Comparison of ENCODE assay signal across 8 cellular contexts in genomic region chr17:49997773-49998703, GRCh38. TPM values are rescaled to one million over a fixed set of nuclear protein-coding genes. Genes with fewer than 3 reads are reported as not detected.
DNase-seq lines count a peak whose midpoint lies in the region; ATAC-seq, FAIRE-seq and TF ChIP-seq lines count a peak whose summit lies in the region.

No MANE protein-coding gene starts in this region.

- CTCF ChIA-PET in HepG2 (lab: Yijun Ruan, JAX; ENCODE audit: low intra/inter-chr PET ratio, low total read pairs): interaction anchor here (0.7 to 7.9 kb wide), 8 partner anchors 45 to 429 kb away, joined by 4 to 284 read pairs (median 18); no protein-coding TSS in a partner anchor

- H3K27ac ChIP-seq in HepG2 (ENCODE audit: extremely low read length, insufficient read depth, low read length): no peak overlapping the region

- H3K9me3 ChIP-seq in HepG2 (ENCODE audit: low read length): no peaks in the 10 kb centered on the region

- POLR2A ChIA-PET in HepG2 (lab: Yijun Ruan, JAX): interaction anchor here (0.8 to 2.3 kb wide), 4 partner anchors 99 to 138 kb away, joined by 4 to 7 read pairs (median 6); no protein-coding TSS in a partner anchor

- in situ Hi-C loops in G401 (cut with HindIII; ENCODE audit: low sequenced_read_pairs) (loop anchor here (5.0 kb wide), 1 partner anchor 96 kb away; no protein-coding TSS in a partner anchor), HepG2 (cut with HindIII; ENCODE audit: extremely low pct_ligation_motif_present, low pct_unique_long_range_greater_than_20kb) (loop anchor here (5.0 kb wide), 4 partner anchors 101 to 431 kb away; partner anchors contain the start of gene SLC35B1)

- peaks cover 63% of the 10 kb centered on the region for H3K27me3 Mint-ChIP-seq in chondrocyte (ENCODE audit: low read depth)

- DNase-seq in G401 (ENCODE audit: low spot score): peak; percentile 90
- DNase-seq in NCI-H460 (ENCODE audit: extremely low read depth, low read depth): peak; percentile 92
- DNase-seq in activated CD4-positive, alpha-beta T cell treated with anti-CD3 and anti-CD28 coated beads for 24 hours (ENCODE audit: low read depth in 2 of 2): peak; percentile 78 to 80
- no peak for DNase-seq in chondrocyte (ENCODE audit: low spot score)
- DNase-seq in HepG2 (ENCODE audit: low spot score): peak; percentile 92
- DNase-seq in stimulated activated CD4-positive, alpha-beta T cell treated with anti-CD3 and anti-CD28 coated beads, Interleukin-4, amount 100 ng/mL, for 1 hour: peak; percentile 74

- peak overlapping the region; percentile 72 for H2AFZ ChIP-seq in HepG2 (ENCODE audit: low read length)

- H3K27me3 ChIP-seq in HepG2 (ENCODE audit: control insufficient read depth in 1 of 2, insufficient read depth in 2 of 2, low read length in 2 of 2): peaks cover 15 to 67% of the 10 kb centered on the region in 2 experiments

- 32% methylated on average over 17 of the region's 20 CpGs for WGBS in HepG2 (ENCODE audit: low lambda C conversion rate)

- peak; percentile 67 for ATAC-seq in HG03342 (IDR thresholded peaks at IDR 0.05; ENCODE audit: unreplicated experiment)
- ATAC-seq in HepG2: peak; percentile 88
- no peak for ATAC-seq in GM18861 (IDR thresholded peaks at IDR 0.05; ENCODE audit: unreplicated experiment)

- peak; percentile 97 for TF ChIP-seq CTCF in chondrocyte (IDR thresholded peaks at IDR 0.05)
- peak; percentile 98 for TF ChIP-seq CTCF in HepG2 (CRISPR knock-in tag; IDR thresholded peaks at IDR 0.05)

- FAIRE-seq in HepG2 (lab: Jason Lieb, UNC): peak; percentile 87

- TF ChIP-seq EP300 in HepG2 (IDR thresholded peaks at IDR 0.05; ENCODE audit: low read depth in 2 of 2, low read length in 2 of 2): no peak
- no peak for TF ChIP-seq EP300 in HepG2 (CRISPR knock-in tag; IDR thresholded peaks at IDR 0.05; ENCODE audit: borderline replicate concordance)

- H3K79me2 ChIP-seq in HepG2 (ENCODE audit: insufficient read depth, low read length): no peaks in the 10 kb centered on the region

- H3K27ac Mint-ChIP-seq in chondrocyte (ENCODE audit: unreplicated experiment): no peak overlapping the region

- TF ChIP-seq POLR2A in HepG2 (IDR thresholded peaks at IDR 0.05; ENCODE audit: insufficient read depth in 1 of 2, low read depth in 2 of 2, low read length in 2 of 2): no peak

- H3K4me1 ChIP-seq in HepG2 (ENCODE audit: insufficient read depth, low read length): peaks cover 45% of the 10 kb centered on the region

- no peaks in the 10 kb centered on the region for H3K36me3 ChIP-seq in HepG2 (replicated peaks in 1 of 2; ENCODE audit: control insufficient read depth in 1 of 2, insufficient read depth in 2 of 2, low read length in 2 of 2)

- H3K4me3 ChIP-seq in HepG2 (replicated peaks in 1 of 3; ENCODE audit: insufficient read depth in 1 of 3, low read depth in 2 of 3, low read length in 3 of 3): peak overlapping the region in 1 of 3 experiments; percentile 38; a peak in 1 of 6 replicates

- no peaks in the 10 kb centered on the region for H4K20me1 ChIP-seq in HepG2 (ENCODE audit: insufficient read depth, low read length)

- intact Hi-C loops in HepG2 (cut with micrococcal nuclease; ENCODE audit: unreplicated experiment): loop anchor here (1.0 to 5.0 kb wide), 5 partner anchors 46 to 431 kb away; partner anchors contain the start of gene SLC35B1

- no peak overlapping the region for H3K4me3 Mint-ChIP-seq in chondrocyte (ENCODE audit: unreplicated experiment)

- peak overlapping the region; percentile 78 for H3K4me2 ChIP-seq in HepG2 (ENCODE audit: low read depth, low read length)

- peaks cover 27% of the 10 kb centered on the region for H3K4me1 Mint-ChIP-seq in chondrocyte (ENCODE audit: low read depth)

- H3K36me3 Mint-ChIP-seq in chondrocyte (ENCODE audit: low read depth): peaks cover 2% of the 10 kb centered on the region

- peak overlapping the region; percentile 26; the same call in 1 of the 2 replicates for H3K9ac ChIP-seq in HepG2 (ENCODE audit: insufficient read depth, low read depth, low read length)

- TF ChIP-seq RAD21 in HepG2 (CRISPR knock-in tag; IDR thresholded peaks at IDR 0.05): peak; percentile 98

- BruUV-seq in HepG2 (replicated peaks; lab: Mats Ljungman, UMichigan): no TSS peak

- H3K9me3 Mint-ChIP-seq in chondrocyte (ENCODE audit: low read depth): no peaks in the 10 kb centered on the region

RNA-seq across cellular contexts. Expression of gene DLX3, which starts 3.0 kb away (rescaled TPM):
- total RNA-seq in G401 (2014; rRNA removed; shearing (Covaris generic)): 6.3 and 11.2 TPM in 2 replicates
- not detected in 2 replicates for total RNA-seq in NCI-H460 (2014; rRNA removed; shearing (Covaris generic))
- polyA plus RNA-seq in NCI-H460 (2014; cell fraction: nucleus; rRNA removed): not detected in 2 replicates
- total RNA-seq in chondrocyte (0.10 TPM in 1 of 3 replicates, not detected in the others), HepG2 (2016; rRNA removed; fragmentation: Illumina TruSeq; extraction: Trizol) (not detected in 2 replicates)
- total RNA-seq in HepG2 (2016; cell fraction: cytosol; rRNA removed; fragmentation: Illumina TruSeq; extraction: Trizol; ENCODE audit: low read depth): not detected in 2 replicates
- not detected in 2 replicates for total RNA-seq in HepG2 (2016; cell fraction: insoluble cytoplasmic fraction; rRNA removed; fragmentation: Illumina TruSeq; extraction: Trizol)
- not detected in 2 replicates for total RNA-seq in HepG2 (2016; cell fraction: membrane; rRNA removed; fragmentation: Illumina TruSeq; extraction: Trizol)
- total RNA-seq in HepG2 (2016; cell fraction: nucleus; rRNA removed; fragmentation: Illumina TruSeq; extraction: Trizol): not detected in 2 replicates
- 0.03 and 0.05 TPM in 2 replicates for polyA plus RNA-seq in HepG2 (2011; rRNA removed)
- not detected in 2 replicates for polyA plus RNA-seq in HepG2 (2011; cell fraction: cytosol; rRNA removed)
- polyA plus RNA-seq in HepG2 (2011; cell fraction: nucleus; rRNA removed): 0.05 and 0.23 TPM in 2 replicates
- polyA plus RNA-seq in HepG2 (2012): not detected in 2 replicates
- not detected in 2 replicates for polyA plus RNA-seq in HepG2 (2016; cell fraction: cytosol; fragmentation: Illumina TruSeq; extraction: Trizol; ENCODE audit: low read depth)
- 0.09 TPM in 1 of 2 replicates, not detected in the other for polyA plus RNA-seq in HepG2 (2016; cell fraction: insoluble cytoplasmic fraction; fragmentation: Illumina TruSeq; extraction: Trizol; ENCODE audit: low read depth)
- not detected in 2 replicates for polyA plus RNA-seq in HepG2 (2016; cell fraction: membrane; fragmentation: Illumina TruSeq; extraction: Trizol; ENCODE audit: low read depth)
- not detected in 2 replicates for polyA plus RNA-seq in HepG2 (2016; cell fraction: nucleus; fragmentation: Illumina TruSeq; extraction: Trizol; ENCODE audit: insufficient read depth, low read depth)
- 0.65 TPM in 1 of 2 replicates, not detected in the other for polyA minus RNA-seq in HepG2 (2011; rRNA and poly(A)+ RNA removed; ENCODE audit: low replicate concordance)
- polyA minus RNA-seq in HepG2 (2011; cell fraction: cytosol; rRNA and poly(A)+ RNA removed): not detected in 2 replicates
- polyA minus RNA-seq in HepG2 (2011; cell fraction: nucleus; rRNA and poly(A)+ RNA removed): not detected in 2 replicates

RNA-seq across cellular contexts. Expression of gene DLX4, which starts 29.0 kb away (rescaled TPM):
- 22.6 and 23.7 TPM in 2 replicates for total RNA-seq in G401 (2014; rRNA removed; shearing (Covaris generic))
- total RNA-seq in NCI-H460 (2014; rRNA removed; shearing (Covaris generic)): 0.12 and 0.54 TPM in 2 replicates
- polyA plus RNA-seq in NCI-H460 (2014; cell fraction: nucleus; rRNA removed): 0.31 and 0.75 TPM in 2 replicates
- 0.12 TPM in 1 of 3 replicates, not detected in the others for total RNA-seq in chondrocyte
- 0.51 and 0.55 TPM in 2 replicates for total RNA-seq in HepG2 (2016; rRNA removed; fragmentation: Illumina TruSeq; extraction: Trizol)
- 0.44 and 1.4 TPM in 2 replicates for total RNA-seq in HepG2 (2016; cell fraction: cytosol; rRNA removed; fragmentation: Illumina TruSeq; extraction: Trizol; ENCODE audit: low read depth)
- total RNA-seq in HepG2 (2016; cell fraction: insoluble cytoplasmic fraction; rRNA removed; fragmentation: Illumina TruSeq; extraction: Trizol): 0.40 and 0.80 TPM in 2 replicates
- total RNA-seq in HepG2 (2016; cell fraction: membrane; rRNA removed; fragmentation: Illumina TruSeq; extraction: Trizol): 1.8 and 1.9 TPM in 2 replicates
- total RNA-seq in HepG2 (2016; cell fraction: nucleus; rRNA removed; fragmentation: Illumina TruSeq; extraction: Trizol): 0.93 and 0.97 TPM in 2 replicates
- 2.3 and 2.5 TPM in 2 replicates for polyA plus RNA-seq in HepG2 (2011; rRNA removed)
- 1.0 and 1.2 TPM in 2 replicates for polyA plus RNA-seq in HepG2 (2011; cell fraction: cytosol; rRNA removed)
- polyA plus RNA-seq in HepG2 (2011; cell fraction: nucleus; rRNA removed): 10.2 TPM in 2 replicates
- 2.5 and 2.7 TPM in 2 replicates for polyA plus RNA-seq in HepG2 (2012)
- 6.6 and 7.4 TPM in 2 replicates for polyA plus RNA-seq in HepG2 (2016; cell fraction: cytosol; fragmentation: Illumina TruSeq; extraction: Trizol; ENCODE audit: low read depth)
- 2.3 and 2.8 TPM in 2 replicates for polyA plus RNA-seq in HepG2 (2016; cell fraction: insoluble cytoplasmic fraction; fragmentation: Illumina TruSeq; extraction: Trizol; ENCODE audit: low read depth)
- 12.2 and 12.9 TPM in 2 replicates for polyA plus RNA-seq in HepG2 (2016; cell fraction: membrane; fragmentation: Illumina TruSeq; extraction: Trizol; ENCODE audit: low read depth)
- 8.1 and 8.9 TPM in 2 replicates for polyA plus RNA-seq in HepG2 (2016; cell fraction: nucleus; fragmentation: Illumina TruSeq; extraction: Trizol; ENCODE audit: insufficient read depth, low read depth)
- polyA minus RNA-seq in HepG2 (2011; rRNA and poly(A)+ RNA removed; ENCODE audit: low replicate concordance): 1.8 and 3.4 TPM in 2 replicates
- polyA minus RNA-seq in HepG2 (2011; cell fraction: cytosol; rRNA and poly(A)+ RNA removed): 0.62 and 0.99 TPM in 2 replicates
- polyA minus RNA-seq in HepG2 (2011; cell fraction: nucleus; rRNA and poly(A)+ RNA removed): 1.3 and 2.4 TPM in 2 replicates

RNA-seq across cellular contexts. Expression of gene ITGA3, which starts 57.9 kb away (rescaled TPM):
- total RNA-seq in G401 (2014; rRNA removed; shearing (Covaris generic)): 12.2 and 14.5 TPM in 2 replicates
- total RNA-seq in NCI-H460 (2014; rRNA removed; shearing (Covaris generic)): 19.5 and 23.3 TPM in 2 replicates
- polyA plus RNA-seq in NCI-H460 (2014; cell fraction: nucleus; rRNA removed): 15.2 and 26.3 TPM in 2 replicates
- total RNA-seq in chondrocyte (85.8 to 236 TPM (median 216 TPM) in 3 replicates), HepG2 (2016; rRNA removed; fragmentation: Illumina TruSeq; extraction: Trizol) (0.69 and 0.77 TPM in 2 replicates)
- total RNA-seq in HepG2 (2016; cell fraction: cytosol; rRNA removed; fragmentation: Illumina TruSeq; extraction: Trizol; ENCODE audit: low read depth): 1.5 and 1.9 TPM in 2 replicates
- total RNA-seq in HepG2 (2016; cell fraction: insoluble cytoplasmic fraction; rRNA removed; fragmentation: Illumina TruSeq; extraction: Trizol): 0.48 and 1.1 TPM in 2 replicates
- 0.28 and 0.62 TPM in 2 replicates for total RNA-seq in HepG2 (2016; cell fraction: membrane; rRNA removed; fragmentation: Illumina TruSeq; extraction: Trizol)
- total RNA-seq in HepG2 (2016; cell fraction: nucleus; rRNA removed; fragmentation: Illumina TruSeq; extraction: Trizol): 1.3 and 1.8 TPM in 2 replicates
- 0.48 and 0.59 TPM in 2 replicates for polyA plus RNA-seq in HepG2 (2011; rRNA removed)
- 0.33 and 0.78 TPM in 2 replicates for polyA plus RNA-seq in HepG2 (2011; cell fraction: cytosol; rRNA removed)
- 2.6 and 3.3 TPM in 2 replicates for polyA plus RNA-seq in HepG2 (2011; cell fraction: nucleus; rRNA removed)
- polyA plus RNA-seq in HepG2 (2012): 0.27 and 0.32 TPM in 2 replicates
- 0.51 and 0.57 TPM in 2 replicates for polyA plus RNA-seq in HepG2 (2016; cell fraction: cytosol; fragmentation: Illumina TruSeq; extraction: Trizol; ENCODE audit: low read depth)
- 0.52 and 0.82 TPM in 2 replicates for polyA plus RNA-seq in HepG2 (2016; cell fraction: insoluble cytoplasmic fraction; fragmentation: Illumina TruSeq; extraction: Trizol; ENCODE audit: low read depth)
- 0.30 and 0.48 TPM in 2 replicates for polyA plus RNA-seq in HepG2 (2016; cell fraction: membrane; fragmentation: Illumina TruSeq; extraction: Trizol; ENCODE audit: low read depth)
- 1.3 and 2.2 TPM in 2 replicates for polyA plus RNA-seq in HepG2 (2016; cell fraction: nucleus; fragmentation: Illumina TruSeq; extraction: Trizol; ENCODE audit: insufficient read depth, low read depth)
- 1.4 and 198 TPM in 2 replicates for polyA minus RNA-seq in HepG2 (2011; rRNA and poly(A)+ RNA removed; ENCODE audit: low replicate concordance)
- 2.9 and 6.2 TPM in 2 replicates for polyA minus RNA-seq in HepG2 (2011; cell fraction: cytosol; rRNA and poly(A)+ RNA removed)
- 1.1 and 2.8 TPM in 2 replicates for polyA minus RNA-seq in HepG2 (2011; cell fraction: nucleus; rRNA and poly(A)+ RNA removed)
